Comparison of ENCODE assay signal across 8 cellular contexts in the genomic region with DNA sequence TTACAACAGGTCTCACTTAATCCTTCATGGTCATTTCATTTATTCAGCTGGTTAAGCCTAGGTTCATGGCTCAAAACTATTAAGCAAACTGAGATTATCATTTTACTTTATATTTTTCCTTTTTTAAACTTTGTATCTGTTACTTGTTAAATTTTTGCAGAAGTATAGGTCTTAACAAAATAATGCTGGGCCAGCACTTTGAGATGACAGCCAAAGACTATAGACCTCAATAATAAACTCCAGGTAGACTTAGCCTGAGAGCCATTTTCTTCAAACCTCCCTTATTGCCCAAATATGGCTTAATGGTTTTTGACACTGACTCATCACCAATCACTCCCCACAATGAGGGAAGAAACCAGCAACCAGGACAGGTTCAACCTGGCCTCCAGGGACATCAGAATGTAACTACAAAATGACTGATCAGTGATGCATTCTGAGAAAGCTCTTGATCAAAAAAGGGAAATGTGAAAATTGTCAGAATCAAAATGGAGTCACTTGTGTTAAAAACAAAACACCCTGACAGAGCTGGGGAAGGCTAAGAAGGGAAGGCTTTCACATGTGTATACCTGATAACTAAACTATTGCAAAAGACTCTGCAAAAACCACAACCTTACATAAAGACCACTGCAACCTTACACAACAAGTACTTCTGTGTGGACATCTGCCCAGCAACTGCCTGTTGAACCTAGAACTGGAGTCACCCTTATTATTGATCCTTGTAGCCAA. TPM values are rescaled to one million over a fixed set of nuclear protein-coding genes. Genes with fewer than 3 reads are reported as not detected.
DNase-seq lines count a peak whose midpoint lies in the region; ATAC-seq and TF ChIP-seq lines count a peak whose summit lies in the region.

No MANE protein-coding gene starts in this region.

- H3K4me3 ChIP-seq in coronary artery = no peak overlapping the region

- TF ChIP-seq CTCF in coronary artery (IDR thresholded peaks at IDR 0.05) (no peak), HFFc6 (IDR thresholded peaks at IDR 0.05) (no peak)

- H3K27ac Mint-ChIP-seq in T-helper 17 cell (no peak overlapping the region), HFFc6 (no peak overlapping the region)

- H3K36me3 Mint-ChIP-seq in T-helper 17 cell (ENCODE audit: low read depth) = peaks cover 3% of the 10 kb centered on the region
- H3K36me3 Mint-ChIP-seq in HFFc6 (ENCODE audit: low read depth) = no peaks in the 10 kb centered on the region

- no peak overlapping the region for H3K27ac ChIP-seq in coronary artery

- no peaks in the 10 kb centered on the region for H3K27me3 Mint-ChIP-seq in T-helper 17 cell
- H3K27me3 Mint-ChIP-seq in HFFc6 (ENCODE audit: insufficient read depth) = peaks cover 14% of the 10 kb centered on the region; the same call in 1 of the 2 replicates

- H3K9me3 ChIP-seq in T-helper 17 cell (ENCODE audit: control insufficient read depth, low read length, poor library complexity, severe bottlenecking) = no peaks in the 10 kb centered on the region

- H3K9me3 Mint-ChIP-seq in HFFc6 = no peaks in the 10 kb centered on the region

- H3K4me1 Mint-ChIP-seq in T-helper 17 cell = peaks cover 22% of the 10 kb centered on the region
- H3K4me1 Mint-ChIP-seq in HFFc6 (ENCODE audit: low read depth) = peaks cover 25% of the 10 kb centered on the region

- peak; percentile 59 for ATAC-seq in HG03064 (IDR thresholded peaks at IDR 0.05; ENCODE audit: low read depth, unreplicated experiment)
- ATAC-seq in T-helper 17 cell = peak; percentile 10

- H3K4me3 Mint-ChIP-seq in T-helper 17 cell (no peak overlapping the region), HFFc6 (no peak overlapping the region)

- DNase-seq in activated T-cell treated with anti-CD3 and anti-CD28 coated beads for 24 hours (ENCODE audit: low read depth) = peak; percentile 35
- no peak for DNase-seq in activated T-cell treated with anti-CD3 and anti-CD28 coated beads for 4 hours
- DNase-seq in T-helper 17 cell = no peak
- peak; percentile 39 to 49 for DNase-seq in stimulated activated CD4-positive, alpha-beta T cell treated with anti-CD3 and anti-CD28 coated beads, Interleukin-2, amount 100 ng/mL, for 24 hours
- no peak for DNase-seq in coronary artery (ENCODE audit: low spot score)
- DNase-seq in NCI-H526 (lab: John Stamatoyannopoulos, UW) = no peak
- no peak for DNase-seq in HFFc6

RNA-seq across cellular contexts. Expression of a gene that starts 2.1 kb away (rescaled TPM):
- 1 to 10 TPM; 6.5 to 7.5 TPM for total RNA-seq in T-helper 17 cell
- 1 to 10 TPM; 3.9 to 5.9 (median 4.8) TPM for total RNA-seq in HFFc6 (2021; fragmentation: NEBNext Ultra II Directional; extraction: Animal tissue kit (Norgen Biotek cat#: 25700))

Comparison
In these comparisons a context has a peak if more than half of its experiments do, and no peak if none do; other contexts are left out.
1. DNase-seq: peak in activated T-cell treated with anti-CD3 and anti-CD28 coated beads for 24 hours (single experiment) and stimulated activated CD4-positive, alpha-beta T cell treated with anti-CD3 and anti-CD28 coated beads, Interleukin-2, amount 100 ng/mL, for 24 hours (2 of 2); none in activated T-cell treated with anti-CD3 and anti-CD28 coated beads for 4 hours (single experiment), T-helper 17 cell (0 of 3), coronary artery (single experiment), NCI-H526 (0 of 2) and HFFc6 (single experiment).